ENCODE assay signal across 18 cellular contexts in genomic region chr2:11976090-11976489, GRCh38.
DNase-seq lines count a peak whose midpoint lies in the region; ATAC-seq, FAIRE-seq and TF ChIP-seq lines count a peak whose summit lies in the region.
"Had no signal": no experiment of that assay in that cellular context is flagged by ENCODE, and none has a peak within 500 bp of the region (broad histone marks: within the 10 kb centered on the region; RNA-seq: fewer than 3 reads in every experiment).

No MANE protein-coding gene starts in this region.

- peak; percentile 57 for FAIRE-seq in keratinocyte (lab: Jason Lieb, UNC)
- FAIRE-seq: A549, GM12878 had no signal

- no peaks in the 10 kb centered on the region for H3K9me1 ChIP-seq in keratinocyte (ENCODE audit: control insufficient read depth, extremely low read depth, insufficient read depth, low read length)

- H2AFZ ChIP-seq in keratinocyte (ENCODE audit: control insufficient read depth, low read length) = no peak overlapping the region
- H2AFZ ChIP-seq: GM23248 had no signal

- H3K36me3 ChIP-seq in RWPE2 (ENCODE audit: low read depth) (no peaks in the 10 kb centered on the region), keratinocyte (ENCODE audit: control insufficient read depth in 2 of 2, extremely low read depth in 1 of 2, insufficient read depth in 2 of 2, low read length in 2 of 2) (no peaks in the 10 kb centered on the region)
- H3K36me3 ChIP-seq: HAP-1 had no signal

- H4K20me1 ChIP-seq in keratinocyte (ENCODE audit: control insufficient read depth, extremely low read depth, insufficient read depth, low read length) = no peaks in the 10 kb centered on the region

- CTCF ChIA-PET in activated naive CD4-positive, alpha-beta T cell treated with anti-CD3 and anti-CD28 coated beads, Interleukin-2, amount 10 ng/mL, durations not matched to agents 7 days and 5 days (lab: Charles Lee) = no interaction called here

- no peak overlapping the region for H3K4me3 ChIP-seq in RWPE2 (ENCODE audit: severe bottlenecking)
- H3K4me3 ChIP-seq in epithelial cell of esophagus (ENCODE audit: low read length) = no peak overlapping the region
- no peak overlapping the region for H3K4me3 ChIP-seq in keratinocyte (ENCODE audit: control insufficient read depth in 2 of 3, extremely low read depth in 1 of 3, insufficient read depth in 2 of 3, low read depth in 1 of 3, low read length in 3 of 3)
- H3K4me3 ChIP-seq: A549, GM12878, GM23248, HAP-1 had no signal

- H3K4me3 Mint-ChIP-seq in activated naive CD4-positive, alpha-beta T cell treated with anti-CD3 and anti-CD28 coated beads, Interleukin-2, amount 50 U/mL, for 24 hours = no peak overlapping the region
- H3K4me3 Mint-ChIP-seq in activated naive CD4-positive, alpha-beta T cell treated with anti-CD3 and anti-CD28 coated beads, Interleukin-2, amount 10 ng/mL, durations not matched to agents 7 days and 5 days = no peak overlapping the region
- H3K4me3 Mint-ChIP-seq: CD4-positive, alpha-beta T cell had no signal

- H3K79me2 ChIP-seq in keratinocyte (ENCODE audit: control insufficient read depth, insufficient read depth, low read length) = no peaks in the 10 kb centered on the region

- H3K9me3 ChIP-seq in RWPE2 (ENCODE audit: severe bottlenecking) (peaks cover 2% of the 10 kb centered on the region), keratinocyte (ENCODE audit: control insufficient read depth, low read depth, low read length) (peaks cover 2% of the 10 kb centered on the region)
- H3K9me3 ChIP-seq: HAP-1 had no signal

- no peak overlapping the region for H3K9ac ChIP-seq in keratinocyte (ENCODE audit: control insufficient read depth, extremely low read depth, insufficient read depth, low read length)
- H3K9ac ChIP-seq: GM23248 had no signal

- no peaks in the 10 kb centered on the region for H3K4me1 Mint-ChIP-seq in activated naive CD4-positive, alpha-beta T cell treated with anti-CD3 and anti-CD28 coated beads, Interleukin-2, amount 50 U/mL, for 24 hours
- no peaks in the 10 kb centered on the region for H3K4me1 Mint-ChIP-seq in activated naive CD4-positive, alpha-beta T cell treated with anti-CD3 and anti-CD28 coated beads, Interleukin-2, amount 10 ng/mL, durations not matched to agents 7 days and 5 days

- H3K27ac Mint-ChIP-seq in activated naive CD4-positive, alpha-beta T cell treated with anti-CD3 and anti-CD28 coated beads, Interleukin-2, amount 50 U/mL, for 24 hours = peak overlapping the region; percentile 6
- H3K27ac Mint-ChIP-seq in activated naive CD4-positive, alpha-beta T cell treated with anti-CD3 and anti-CD28 coated beads, Interleukin-2, amount 10 ng/mL, durations not matched to agents 7 days and 5 days = no peak overlapping the region
- H3K27ac Mint-ChIP-seq: CD4-positive, alpha-beta T cell had no signal

- H3K27me3 ChIP-seq in RWPE2 (ENCODE audit: insufficient read depth, poor library complexity, severe bottlenecking) (no peaks in the 10 kb centered on the region), keratinocyte (ENCODE audit: control insufficient read depth, extremely low read depth, insufficient read depth, low read length) (no peaks in the 10 kb centered on the region)

- peaks cover 5% of the 10 kb centered on the region for H3K4me1 ChIP-seq in RWPE2 (ENCODE audit: insufficient read depth, poor library complexity, severe bottlenecking)
- peaks cover 11% of the 10 kb centered on the region for H3K4me1 ChIP-seq in keratinocyte (ENCODE audit: control insufficient read depth, extremely low read depth, insufficient read depth, low read length)
- H3K4me1 ChIP-seq: A549, HAP-1 had no signal

- no peaks in the 10 kb centered on the region for H3K27me3 Mint-ChIP-seq in activated naive CD4-positive, alpha-beta T cell treated with anti-CD3 and anti-CD28 coated beads, Interleukin-2, amount 50 U/mL, for 24 hours
- peaks cover 22% of the 10 kb centered on the region for H3K27me3 Mint-ChIP-seq in activated naive CD4-positive, alpha-beta T cell treated with anti-CD3 and anti-CD28 coated beads, Interleukin-2, amount 10 ng/mL, durations not matched to agents 7 days and 5 days
- H3K27me3 Mint-ChIP-seq: CD4-positive, alpha-beta T cell had no signal

- DNase-seq in activated naive CD4-positive, alpha-beta T cell treated with anti-CD3 and anti-CD28 coated beads, Interleukin-2, amount 10 ng/mL, durations not matched to agents 7 days and 5 days = no peak
- DNase-seq in RWPE2 (ENCODE audit: low spot score) (no peak), epithelial cell of esophagus (ENCODE audit: low read depth) (peak; percentile 59), keratinocyte (ENCODE audit: low read depth, low spot score) (no peak), SKM-1 (lab: John Stamatoyannopoulos, UW; ENCODE audit: unreplicated experiment) (no peak), SIG-M5 (lab: John Stamatoyannopoulos, UW) (no peak)
- DNase-seq in activated effector memory CD4-positive, alpha-beta T cell treated with anti-CD3 and anti-CD28 coated beads, Interleukin-2, amount 50 U/mL, for 16 hours = no peak
- DNase-seq: AML-193; CD4-positive, alpha-beta T cell; DMS153; DMS79; GM23248 had no signal

- peaks cover 13% of the 10 kb centered on the region for H3K36me3 Mint-ChIP-seq in activated naive CD4-positive, alpha-beta T cell treated with anti-CD3 and anti-CD28 coated beads, Interleukin-2, amount 50 U/mL, for 24 hours
- H3K36me3 Mint-ChIP-seq in activated naive CD4-positive, alpha-beta T cell treated with anti-CD3 and anti-CD28 coated beads, Interleukin-2, amount 10 ng/mL, durations not matched to agents 7 days and 5 days = no peaks in the 10 kb centered on the region

- TF ChIP-seq CTCF in RWPE2 (IDR thresholded peaks at IDR 0.05; ENCODE audit: poor library complexity, severe bottlenecking) (no peak), epithelial cell of esophagus (IDR thresholded peaks at IDR 0.05; ENCODE audit: insufficient read depth, low read depth, low read length, missing control alignments) (no peak), keratinocyte (optimal IDR thresholded peaks at IDR 0.05 in 1 of 3, IDR thresholded peaks at IDR 0.05 in 1 of 3, conservative IDR thresholded peaks at IDR 0.05 in 1 of 3; ENCODE audit: extremely low read depth in 1 of 3, insufficient read depth in 2 of 3, low read length in 3 of 3) (no peak)

- no peak overlapping the region for H3K27ac ChIP-seq in RWPE2 (ENCODE audit: poor library complexity, severe bottlenecking)
- H3K27ac ChIP-seq in keratinocyte (ENCODE audit: control insufficient read depth, insufficient read depth, low read length) = no peak overlapping the region
- H3K27ac ChIP-seq: 22Rv1, A549, C4-2B, GM23248 had no signal

- dilution Hi-C loops in keratinocyte (cut with MboI; ENCODE audit: extremely low pct_ligation_motif_present, low sequenced_read_pairs) = no loop called here

- ATAC-seq in RWPE2 (ENCODE audit: low read depth) = 0 out of 3 replicates have a peak, but pooled peaks have one; percentile 33
- ATAC-seq: A549 had no signal

- H3K4me2 ChIP-seq in keratinocyte (ENCODE audit: control insufficient read depth, extremely low read depth, insufficient read depth, low read depth, low read length) = no peak overlapping the region
- H3K4me2 ChIP-seq: A549 had no signal

- H3K9me3 Mint-ChIP-seq in activated naive CD4-positive, alpha-beta T cell treated with anti-CD3 and anti-CD28 coated beads, Interleukin-2, amount 50 U/mL, for 24 hours = peaks cover 38% of the 10 kb centered on the region
- H3K9me3 Mint-ChIP-seq in activated naive CD4-positive, alpha-beta T cell treated with anti-CD3 and anti-CD28 coated beads, Interleukin-2, amount 10 ng/mL, durations not matched to agents 7 days and 5 days = peaks cover 26% of the 10 kb centered on the region
